8 cellular contexts compared by ENCODE assay signal in genomic region chr17:76671123-76671911, GRCh38. TPM values are rescaled to one million over a fixed set of nuclear protein-coding genes. Genes with fewer than 3 reads are reported as not detected.
DNase-seq lines count a peak whose midpoint lies in the region; ATAC-seq, FAIRE-seq and TF ChIP-seq lines count a peak whose summit lies in the region.

No MANE protein-coding gene starts in this region.

- peaks cover 18% of the 10 kb centered on the region for H3K4me1 Mint-ChIP-seq in T-helper 2 cell treated with Interferon-gamma antibody and Interleukin-4, amounts not matched to agents 5 μg/mL and 100 μg/mL, for 36 hours (ENCODE audit: low read depth)
- H3K4me1 Mint-ChIP-seq in astrocyte (ENCODE audit: low read depth, unreplicated experiment), result peaks cover 13% of the 10 kb centered on the region

- peak overlapping the region; percentile 87 for H3K4me3 Mint-ChIP-seq in T-helper 2 cell treated with Interferon-gamma antibody and Interleukin-4, amounts not matched to agents 5 μg/mL and 100 μg/mL, for 36 hours
- peak overlapping the region; percentile 91 for H3K4me3 Mint-ChIP-seq in astrocyte (ENCODE audit: unreplicated experiment)

- H3K9ac ChIP-seq in astrocyte (ENCODE audit: low read length), result peak overlapping the region; percentile 83

- H3K27ac Mint-ChIP-seq in T-helper 2 cell treated with Interferon-gamma antibody and Interleukin-4, amounts not matched to agents 5 μg/mL and 100 μg/mL, for 36 hours, result peak overlapping the region; percentile 90
- peak overlapping the region; percentile 67 for H3K27ac Mint-ChIP-seq in astrocyte (ENCODE audit: unreplicated experiment)

- TF ChIP-seq POLR2A in GM18505 (IDR thresholded peaks at IDR 0.05; ENCODE audit: borderline replicate concordance, extremely low read depth, insufficient read depth, insufficient read length), result peak; percentile 77

- H3K4me3 ChIP-seq in astrocyte (ENCODE audit: insufficient read depth, low read depth, low read length) (peak overlapping the region; percentile 81), right cardiac atrium (ENCODE audit: low read length) (peak overlapping the region; percentile 71), psoas muscle (peak overlapping the region; percentile 74)

- H2AFZ ChIP-seq in astrocyte (ENCODE audit: low read depth, low read length), result peak overlapping the region; percentile 90

- H3K36me3 ChIP-seq in astrocyte (ENCODE audit: insufficient read depth, low read length), result no peaks in the 10 kb centered on the region
- H3K36me3 ChIP-seq in psoas muscle (ENCODE audit: insufficient read depth in 1 of 2, low read depth in 1 of 2), result no peaks in the 10 kb centered on the region

- H3K9me3 ChIP-seq in astrocyte (ENCODE audit: insufficient read depth, low read depth, low read length) (no peaks in the 10 kb centered on the region), right cardiac atrium (ENCODE audit: control insufficient read depth, low read length) (no peaks in the 10 kb centered on the region), psoas muscle (no peaks in the 10 kb centered on the region)

- H3K4me2 ChIP-seq in astrocyte (ENCODE audit: low read length), result peak overlapping the region; percentile 89

- WGBS in right cardiac atrium, result 14% methylated on average over 32 of the region's 32 CpGs
- 12 to 18% (median 16%) methylated on average over 32 of the region's 32 CpGs for WGBS in psoas muscle, 3 donors

- H4K20me1 ChIP-seq in astrocyte (ENCODE audit: insufficient read depth, low read length), result no peaks in the 10 kb centered on the region

- peaks cover 6% of the 10 kb centered on the region for H3K27me3 Mint-ChIP-seq in T-helper 2 cell treated with Interferon-gamma antibody and Interleukin-4, amounts not matched to agents 5 μg/mL and 100 μg/mL, for 36 hours (ENCODE audit: low read depth)
- no peaks in the 10 kb centered on the region for H3K27me3 Mint-ChIP-seq in astrocyte (ENCODE audit: low read depth, unreplicated experiment)

- no peaks in the 10 kb centered on the region for H3K79me2 ChIP-seq in astrocyte (ENCODE audit: insufficient read depth, low read length)

- TF ChIP-seq CTCF in astrocyte (IDR thresholded peaks at IDR 0.05; ENCODE audit: insufficient read depth, low read depth, low read length) (no peak), psoas muscle (IDR thresholded peaks at IDR 0.05) (no peak)

- peak; percentile 77 for FAIRE-seq in astrocyte (lab: Jason Lieb, UNC)
- peak; percentile 96 for FAIRE-seq in urothelium cell line (lab: Jason Lieb, UNC)

- H3K27me3 ChIP-seq in astrocyte (ENCODE audit: insufficient read depth, low read length) (no peaks in the 10 kb centered on the region), right cardiac atrium (ENCODE audit: control insufficient read depth, insufficient read depth) (no peaks in the 10 kb centered on the region), psoas muscle (ENCODE audit: insufficient read depth in 3 of 3, low read length in 2 of 3) (peaks cover 0 to 1% (median 0%) of the 10 kb centered on the region in 3 donors)

- peaks cover 3% of the 10 kb centered on the region for H3K36me3 Mint-ChIP-seq in T-helper 2 cell treated with Interferon-gamma antibody and Interleukin-4, amounts not matched to agents 5 μg/mL and 100 μg/mL, for 36 hours (ENCODE audit: low read depth)
- H3K36me3 Mint-ChIP-seq in astrocyte (ENCODE audit: low read depth, unreplicated experiment), result peaks cover 8% of the 10 kb centered on the region

- H3K9me3 Mint-ChIP-seq in T-helper 2 cell treated with Interferon-gamma antibody and Interleukin-4, amounts not matched to agents 5 μg/mL and 100 μg/mL, for 36 hours, result peaks cover 4% of the 10 kb centered on the region
- H3K9me3 Mint-ChIP-seq in astrocyte (ENCODE audit: unreplicated experiment), result no peaks in the 10 kb centered on the region

- H3K4me1 ChIP-seq in astrocyte (ENCODE audit: insufficient read depth, low read length) (peaks cover 14% of the 10 kb centered on the region), right cardiac atrium (ENCODE audit: control insufficient read depth, insufficient read depth, low read length) (peaks cover 4% of the 10 kb centered on the region), psoas muscle (peaks cover 7% of the 10 kb centered on the region)

- DNase-seq in NCI-H187 treated with DMSO at 0.1 percent for 48 hours (lab: John Stamatoyannopoulos, UW) (peak; percentile 97), astrocyte (ENCODE audit: low read depth) (peak; percentile 100), right cardiac atrium (peak; percentile 100), psoas muscle (peak; percentile 100), urothelium cell line (ENCODE audit: low spot score) (peak; percentile 100)
- peak; percentile 99 for DNase-seq in T-helper 2 cell treated with Interferon-gamma antibody and Interleukin-4, amounts not matched to agents 5 μg/mL and 100 μg/mL, for 36 hours (ENCODE audit: low spot score)

- H3K27ac ChIP-seq in astrocyte (ENCODE audit: low read depth, low read length) (peak overlapping the region; percentile 49), right cardiac atrium (ENCODE audit: low read length) (peak overlapping the region; percentile 87), psoas muscle (peak overlapping the region; percentile 87)

- peak; percentile 97 for ATAC-seq in GM18505 (IDR thresholded peaks at IDR 0.05; ENCODE audit: unreplicated experiment)
- ATAC-seq in HG02970 (IDR thresholded peaks at IDR 0.05; ENCODE audit: low FRiP score, unreplicated experiment), result peak; percentile 98
- ATAC-seq in right cardiac atrium, result peak; percentile 98 to 99
- ATAC-seq in psoas muscle, result peak; percentile 98 to 99 (median 99)

- intact Hi-C loops in right cardiac atrium (cut with DNase I) (no loop called here), psoas muscle (cut with DNase I) (no loop called here)

RNA-seq across cellular contexts. Expression of gene ST6GALNAC1, which starts 27.8 kb away (rescaled TPM):
- total RNA-seq in astrocyte, result not detected in 2 replicates
- 1 to 10 TPM; 2.4 to 5.0 (median 3.2) TPM for total RNA-seq in right cardiac atrium
- 2.5 TPM for polyA plus RNA-seq in right cardiac atrium
- total RNA-seq in psoas muscle, result 1 to 10 TPM in 2 of 4 donors, under 1 TPM in 2; 0.42 to 3.6 (median 0.88) TPM
- polyA plus RNA-seq in psoas muscle, result under 1 TPM; 0.38 to 0.58 (median 0.53) TPM

RNA-seq across cellular contexts. Expression of gene MXRA7, which starts 39.4 kb away (rescaled TPM):
- total RNA-seq in astrocyte (177 and 179 TPM in 2 replicates), right cardiac atrium (100 to 1,000 TPM; 461 to 558 (median 512) TPM), psoas muscle (10 to 100 TPM; 40.8 to 75.1 (median 52.0) TPM)
- polyA plus RNA-seq in right cardiac atrium (473 TPM), psoas muscle (10 to 100 TPM; 34.6 to 43.2 (median 37.6) TPM)

RNA-seq across cellular contexts. Expression of gene JMJD6, which starts 55.1 kb away (rescaled TPM):
- total RNA-seq in astrocyte (45.5 and 47.2 TPM in 2 replicates), right cardiac atrium (10 to 100 TPM; 44.7 to 58.8 (median 57.2) TPM), psoas muscle (10 to 100 TPM; 30.8 to 61.9 (median 53.6) TPM)
- polyA plus RNA-seq in right cardiac atrium (36.7 TPM), psoas muscle (10 to 100 TPM; 32.3 to 81.9 (median 51.6) TPM)

RNA-seq across cellular contexts. Expression of gene METTL23, which starts 55.3 kb away (rescaled TPM):
- 24.3 and 26.0 TPM in 2 replicates for total RNA-seq in astrocyte
- 10 to 100 TPM; 24.1 to 28.5 (median 25.6) TPM for total RNA-seq in right cardiac atrium
- polyA plus RNA-seq in right cardiac atrium, result 32.5 TPM
- 10 to 100 TPM; 19.0 to 27.0 (median 24.3) TPM for total RNA-seq in psoas muscle
- polyA plus RNA-seq in psoas muscle, result 10 to 100 TPM; 30.8 to 54.0 (median 36.5) TPM

Comparison
In these comparisons a context has a peak if more than half of its experiments do, and no peak if none do; other contexts are left out.
1. Peak in every context shown above with its lines: DNase-seq, ATAC-seq, H3K4me3 ChIP-seq and H3K27ac ChIP-seq.